ENCODE assay signal across 29 cellular contexts in the genomic region with DNA sequence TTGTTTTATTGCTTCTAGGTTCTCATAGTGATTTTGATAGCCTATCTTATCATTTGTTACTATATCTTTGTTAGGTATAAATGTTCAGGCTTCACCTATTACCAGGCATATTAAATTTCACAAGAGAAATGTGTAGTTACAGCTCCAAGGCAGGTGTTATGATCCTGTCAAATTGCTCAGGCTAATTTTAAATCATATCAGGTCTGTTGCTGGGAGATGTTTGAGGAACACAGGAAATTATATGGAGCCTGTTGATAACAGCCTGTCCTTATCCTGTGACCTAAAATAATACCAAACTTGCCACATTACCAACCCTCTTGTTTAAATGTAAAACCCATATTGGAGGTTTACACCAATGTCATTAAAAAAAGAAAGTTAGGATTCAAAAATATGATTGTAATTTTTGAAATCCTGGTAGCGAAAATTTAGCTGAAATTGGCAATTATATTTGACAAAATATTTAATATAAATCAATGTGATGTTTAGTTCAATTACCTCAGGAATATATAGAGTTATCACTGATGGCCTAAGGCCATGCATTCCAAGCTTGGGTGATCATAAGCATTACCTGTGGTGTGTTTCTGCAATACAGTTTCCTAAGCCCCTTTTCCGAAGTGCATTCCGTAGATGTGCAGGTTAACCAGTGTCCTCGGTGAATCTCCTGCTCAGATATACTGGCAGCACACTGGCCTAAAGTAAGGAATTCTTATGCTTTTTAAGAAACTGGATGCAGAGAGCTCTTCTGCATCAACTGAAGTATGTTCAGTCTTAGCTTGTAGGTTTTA. TPM values are rescaled to one million over a fixed set of nuclear protein-coding genes. Genes with fewer than 3 reads are reported as not detected.
A peak's percentile ranks its signal among the peaks of the same experiment; 100 is the strongest.
DNase-seq lines count a peak whose midpoint lies in the region; ATAC-seq, FAIRE-seq and TF ChIP-seq lines count a peak whose summit lies in the region.
"Had no signal": no experiment of that assay in that cellular context is flagged by ENCODE, and none has a peak within 500 bp of the region (broad histone marks: within the 10 kb centered on the region; RNA-seq: fewer than 3 reads in every experiment).

No MANE protein-coding gene starts in this region.

- no peak for FAIRE-seq in pancreas (lab: Jason Lieb, UNC)
- FAIRE-seq in D721Med (lab: Jason Lieb, UNC): no peak
- FAIRE-seq: bronchial epithelial cell, colon, HepG2 had no signal

- H3K27me3 ChIP-seq in pancreas: no peaks in the 10 kb centered on the region
- H3K27me3 ChIP-seq: left lung, neutrophil, tibial artery had no signal

- intact Hi-C loops in pancreas (cut with DNase I): no loop called here

- no peak overlapping the region for H3K4me3 ChIP-seq in pancreas
- H3K4me3 ChIP-seq: left lung, prostate gland, tibial artery had no signal

- no peaks in the 10 kb centered on the region for H3K4me1 ChIP-seq in pancreas
- H3K4me1 ChIP-seq: left lung, prostate gland had no signal

- H3K36me3 ChIP-seq in pancreas: no peaks in the 10 kb centered on the region
- H3K36me3 ChIP-seq: left lung, neutrophil, prostate gland, tibial artery had no signal

- ATAC-seq in pancreas: peak in 3 of 4 donors; percentile 17 to 87 (median 61)
- ATAC-seq: HCT116, HepG2, left lung, PC-3, SK-N-SH treated with all-trans-retinoic acid at 6 μM for 48 hours had no signal

- 94 to 96% methylated on average over 4 of the region's 4 CpGs for WGBS in pancreas, 2 donors

- H3K9me3 ChIP-seq in pancreas: no peaks in the 10 kb centered on the region
- H3K9me3 ChIP-seq: left lung, neutrophil, prostate gland, tibial artery had no signal

- in situ Hi-C loops in ACHN (cut with HindIII; ENCODE audit: low pct_ligation_motif_present, low pct_unique_long_range_greater_than_20kb, low sequenced_read_pairs): loop anchor here (25.0 kb wide), 1 partner anchor 350 kb away; no protein-coding TSS in a partner anchor

- H3K27ac ChIP-seq in pancreas: no peak overlapping the region
- H3K27ac ChIP-seq: left lung, neutrophil, prostate gland had no signal

- DNase-seq in NCI-H1436 (lab: John Stamatoyannopoulos, UW): peak; percentile 51
- no peak for DNase-seq in NCI-H1436 treated with DMSO at 0.1 percent for 48 hours (lab: John Stamatoyannopoulos, UW)
- peak; percentile 62 for DNase-seq in NCI-H2081 treated with DMSO at 0.1 percent for 48 hours (lab: John Stamatoyannopoulos, UW)
- DNase-seq in dermis blood vessel endothelial cell: peak; percentile 69
- no peak for DNase-seq in pancreas
- DNase-seq in activated CD4-positive, alpha-beta T cell treated with anti-CD3 and anti-CD28 coated beads for 1 hour: no peak
- no peak for DNase-seq in ACHN
- no peak for DNase-seq in D721Med (ENCODE audit: insufficient read length, low spot score)
- DNase-seq: activated CD4-positive, CD25-positive, alpha-beta regulatory T cell; activated effector memory CD4-positive, alpha-beta T cell treated with anti-CD3 and anti-CD28 coated beads, Interleukin-2, amount 50 U/mL, for 16 hours; activated naive CD8-positive, alpha-beta T cell treated with anti-CD3 and anti-CD28 coated beads for 36 hours; activated T-cell treated with anti-CD3 and anti-CD28 coated beads, Interleukin-2, amount 50 U/mL, for 24 hours; anterior cingulate cortex; DND-41; effector CD8-positive, alpha-beta T cell; Karpas-422; left lung; NCI-H2029 treated with DMSO at 0.1 percent for 48 hours; NCI-H510A treated with DMSO at 0.1 percent for 48 hours; PC-3; stimulated activated CD4-positive, alpha-beta T cell treated with anti-CD3 and anti-CD28 coated beads, Interleukin-4, amount 100 ng/mL, for 24 hours; tibial artery had no signal

- TF ChIP-seq CTCF in pancreas (IDR thresholded peaks at IDR 0.05) (no peak), D721Med (IDR thresholded peaks at IDR 0.05; ENCODE audit: insufficient read depth, missing control alignments) (no peak)

RNA-seq across cellular contexts. Expression of a gene that starts 34.8 kb away (rescaled TPM):
- 7.9 and 16.3 TPM in 2 replicates for total RNA-seq in dermis blood vessel endothelial cell
- 1 to 10 TPM in 3 of 6 donors, under 1 TPM in 3; 0.63 to 9.5 (median 1.4) TPM for total RNA-seq in pancreas
- 1 to 10 TPM; 1.5 to 1.6 TPM for polyA plus RNA-seq in pancreas
- total RNA-seq: activated naive CD8-positive, alpha-beta T cell treated with anti-CD3 and anti-CD28 coated beads for 36 hours had no signal
- polyA plus RNA-seq: HepG2 had no signal

Comparison
In these comparisons a context has a peak if more than half of its experiments do, and no peak if none do; other contexts are left out.
1. DNase-seq: peak in NCI-H1436 (single experiment), NCI-H2081 treated with DMSO at 0.1 percent for 48 hours (single experiment) and dermis blood vessel endothelial cell (single experiment); none in NCI-H1436 treated with DMSO at 0.1 percent for 48 hours (single experiment), pancreas (0 of 6), activated CD4-positive, alpha-beta T cell treated with anti-CD3 and anti-CD28 coated beads for 1 hour (single experiment), ACHN (single experiment) and D721Med (single experiment).